Comparison of ENCODE assay signal across 10 cellular contexts in genomic region chr9:134024393-134024792, GRCh38. TPM values are rescaled to one million over a fixed set of nuclear protein-coding genes. Genes with fewer than 3 reads are reported as not detected.
DNase-seq lines count a peak whose midpoint lies in the region; ATAC-seq and TF ChIP-seq lines count a peak whose summit lies in the region.
"Had no signal": no experiment of that assay in that cellular context is flagged by ENCODE, and none has a peak within 500 bp of the region (broad histone marks: within the 10 kb centered on the region; RNA-seq: fewer than 3 reads in every experiment).

No MANE protein-coding gene starts in this region.

- H3K4me2 ChIP-seq in KMS-11, result peak overlapping the region; percentile 44

- TF ChIP-seq CTCF in AG04450 (IDR thresholded peaks at IDR 0.05; ENCODE audit: low read depth, low read length) (no peak), KMS-11 (conservative IDR thresholded peaks at IDR 0.05; ENCODE audit: low read depth, low read length) (no peak)

- H3K27me3 ChIP-seq in AG04450 (ENCODE audit: control insufficient read depth, insufficient read depth, low read length), result no peaks in the 10 kb centered on the region
- H3K27me3 ChIP-seq in KMS-11 (ENCODE audit: insufficient read depth, low read depth), result peaks cover 9% of the 10 kb centered on the region; the same call in 1 of the 2 replicates
- H3K27me3 ChIP-seq: adrenal gland had no signal

- H3K36me3 ChIP-seq in KMS-11 (ENCODE audit: insufficient read depth), result no peaks in the 10 kb centered on the region

- H3K9me3 Mint-ChIP-seq in naive thymus-derived CD8-positive, alpha-beta T cell, result no peaks in the 10 kb centered on the region

- H3K27me3 Mint-ChIP-seq in naive thymus-derived CD8-positive, alpha-beta T cell, result no peaks in the 10 kb centered on the region

- no peaks in the 10 kb centered on the region for H3K4me1 ChIP-seq in KMS-11 (ENCODE audit: low read depth, poor library complexity, severe bottlenecking)

- H2AFZ ChIP-seq in KMS-11 (ENCODE audit: low read depth), result no peak overlapping the region

- H3K27ac ChIP-seq in AG04450 (ENCODE audit: low read depth, low read length), result peak overlapping the region; percentile 31
- no peak overlapping the region for H3K27ac ChIP-seq in KMS-11
- peak overlapping the region; percentile 41 for H3K27ac ChIP-seq in caudate nucleus (ENCODE audit: low read depth, low read length)

- no peak for ATAC-seq in naive thymus-derived CD8-positive, alpha-beta T cell
- ATAC-seq in GM18502 (IDR thresholded peaks at IDR 0.05; ENCODE audit: poor library complexity, unreplicated experiment) (no peak), esophagus mucosa (no peak)

- H3K4me1 Mint-ChIP-seq in naive thymus-derived CD8-positive, alpha-beta T cell, result peaks cover 3 to 24% (median 10%) of the 10 kb centered on the region in 4 donors

- no peaks in the 10 kb centered on the region for H3K79me2 ChIP-seq in KMS-11 (ENCODE audit: insufficient read depth, low read depth)

- CTCF ChIA-PET in AG04450 (lab: Charles Lee), result interaction anchor here (0.9 to 3.2 kb wide), 5 partner anchors 27 to 242 kb away, joined by 3 to 20 read pairs (median 8); no protein-coding TSS in a partner anchor

- no peak overlapping the region for H3K9ac ChIP-seq in KMS-11

- H3K4me3 ChIP-seq in AG04450 (ENCODE audit: low read depth, low read length), result peak overlapping the region; percentile 64
- H3K4me3 ChIP-seq in KMS-11 (IDR thresholded peaks at IDR 0.05; ENCODE audit: insufficient read depth, low read depth, low read length), result no peak overlapping the region

- H3K36me3 Mint-ChIP-seq in naive thymus-derived CD8-positive, alpha-beta T cell, result no peaks in the 10 kb centered on the region

- POLR2A ChIA-PET in AG04450 (lab: Yijun Ruan, JAX), result interaction anchor here (0.8 to 2.5 kb wide), 3 partner anchors 112 to 243 kb away, joined by 3 to 9 read pairs (median 6); partner anchors contain the start of gene WDR5
- POLR2A ChIA-PET in naive thymus-derived CD8-positive, alpha-beta T cell (lab: Charles Lee), result interaction anchor here (1.9 to 2.2 kb wide), 3 partner anchors 11 to 111 kb away, joined by 5 to 14 read pairs (median 9); partner anchors contain the start of genes BRD3 and WDR5

- no peaks in the 10 kb centered on the region for H4K20me1 ChIP-seq in KMS-11 (ENCODE audit: insufficient read depth)

- peak overlapping the region; percentile 44 to 89 (median 77) for H3K4me3 Mint-ChIP-seq in naive thymus-derived CD8-positive, alpha-beta T cell

- H3K27ac Mint-ChIP-seq in naive thymus-derived CD8-positive, alpha-beta T cell, result peak overlapping the region in 8 of 10 donors; percentile 23 to 82 (median 56)

- DNase-seq in AG04450 (ENCODE audit: low read depth, low spot score) (no peak), caudate nucleus (lab: John Stamatoyannopoulos, UW) (no peak), NCI-H2029 (lab: John Stamatoyannopoulos, UW) (no peak)
- DNase-seq in naive thymus-derived CD8-positive, alpha-beta T cell, result no peak
- DNase-seq in stimulated activated CD4-positive, alpha-beta T cell treated with anti-CD3 and anti-CD28 coated beads, Interleukin-12 subunit alpha, Interleukin-12 subunit beta, amount 100 ng/mL, for 4 hours, result no peak
- DNase-seq: NCI-H524 treated with DMSO at 0.1 percent for 48 hours had no signal

- no peaks in the 10 kb centered on the region for H3K9me3 ChIP-seq in AG04450 (ENCODE audit: control insufficient read depth, insufficient read depth, low read length)
- H3K9me3 ChIP-seq: adrenal gland had no signal

RNA-seq across cellular contexts. Expression of gene BRD3OS, which starts 0.9 kb away (rescaled TPM):
- polyA plus RNA-seq in AG04450 (2011; rRNA removed), result 20.2 and 20.3 TPM in 2 replicates
- polyA minus RNA-seq in AG04450 (2011; rRNA and poly(A)+ RNA removed), result 12.8 and 14.1 TPM in 2 replicates
- 10 to 100 TPM; 13.8 to 16.8 TPM for total RNA-seq in naive thymus-derived CD8-positive, alpha-beta T cell
- polyA plus RNA-seq in naive thymus-derived CD8-positive, alpha-beta T cell, result 10 to 100 TPM; 20.8 to 28.6 (median 25.2) TPM
- total RNA-seq in esophagus mucosa, result 5.3 TPM

RNA-seq across cellular contexts. Expression of gene VAV2, which starts 32.3 kb away (rescaled TPM):
- 9.0 and 10.7 TPM in 2 replicates for polyA plus RNA-seq in AG04450 (2011; rRNA removed)
- 19.7 and 27.4 TPM in 2 replicates for polyA minus RNA-seq in AG04450 (2011; rRNA and poly(A)+ RNA removed)
- 1 to 10 TPM; 3.3 to 4.3 TPM for total RNA-seq in naive thymus-derived CD8-positive, alpha-beta T cell
- under 1 TPM; 0.20 to 0.36 (median 0.27) TPM for polyA plus RNA-seq in naive thymus-derived CD8-positive, alpha-beta T cell
- total RNA-seq in esophagus mucosa, result 9.1 TPM

RNA-seq across cellular contexts. Expression of gene BRD3, which starts 43.4 kb away (rescaled TPM):
- polyA plus RNA-seq in AG04450 (2011; rRNA removed), result 7.1 and 7.2 TPM in 2 replicates
- polyA minus RNA-seq in AG04450 (2011; rRNA and poly(A)+ RNA removed), result 8.3 and 12.5 TPM in 2 replicates
- 10 to 100 TPM; 44.8 to 49.0 TPM for total RNA-seq in naive thymus-derived CD8-positive, alpha-beta T cell
- polyA plus RNA-seq in naive thymus-derived CD8-positive, alpha-beta T cell, result 10 to 100 TPM; 13.1 to 30.9 (median 27.8) TPM
- total RNA-seq in esophagus mucosa, result 13.2 TPM
